Comparison of ENCODE assay signal across 10 cellular contexts in the genomic region with DNA sequence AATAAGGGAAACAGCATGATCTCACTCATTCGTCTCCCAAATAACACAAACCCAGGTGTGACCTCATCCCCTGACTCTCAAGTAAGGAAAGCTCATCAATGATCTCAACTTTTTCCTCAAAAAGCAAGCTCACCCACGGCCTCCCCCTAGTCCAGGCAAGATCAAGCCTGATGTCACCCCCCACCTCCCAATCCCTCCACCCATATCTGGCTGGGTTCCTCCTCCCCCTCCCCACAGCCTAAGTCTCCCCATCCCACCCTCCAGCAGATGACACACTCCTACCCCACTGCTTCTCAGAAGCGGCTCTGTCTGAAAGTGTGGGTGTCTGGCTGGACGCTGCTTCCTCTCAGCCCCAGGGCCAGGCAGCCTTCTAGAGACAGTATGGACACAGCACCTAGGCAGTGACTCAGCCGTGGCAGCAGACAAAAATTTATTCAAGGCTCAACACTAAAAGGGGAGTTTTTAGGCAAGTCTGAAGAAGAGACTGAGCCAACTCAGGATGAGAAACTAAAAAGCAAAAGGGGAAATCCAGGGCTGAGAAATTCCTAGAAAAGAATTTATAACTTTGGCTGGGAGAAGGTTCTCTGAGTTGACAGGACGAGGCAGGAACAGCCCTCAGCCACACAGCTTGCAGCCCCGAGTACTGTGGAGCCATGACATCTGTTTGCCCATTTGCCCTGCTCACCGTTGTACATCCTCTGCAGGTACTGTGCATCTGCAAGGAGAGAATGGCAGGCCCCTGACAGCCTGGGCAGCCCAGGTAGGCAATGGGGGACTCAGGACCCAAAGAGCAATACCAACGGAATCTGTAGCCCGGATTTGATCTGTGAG.
A peak's percentile ranks its signal among the peaks of the same experiment; 100 is the strongest.
DNase-seq lines count a peak whose midpoint lies in the region; ATAC-seq, FAIRE-seq and TF ChIP-seq lines count a peak whose summit lies in the region.
"Had no signal": no experiment of that assay in that cellular context is flagged by ENCODE, and none has a peak within 500 bp of the region (broad histone marks: within the 10 kb centered on the region; RNA-seq: fewer than 3 reads in every experiment).

No MANE protein-coding gene starts in this region.

- H3K4me3 ChIP-seq in SJSA1 (no peak overlapping the region), colonic mucosa (no peak overlapping the region), PC-9 (no peak overlapping the region)
- no peak overlapping the region for H3K4me3 ChIP-seq in effector memory CD4-positive, alpha-beta T cell (ENCODE audit: insufficient read depth, low read depth, low read length, poor library complexity, severe bottlenecking)

- H3K79me2 ChIP-seq in PC-9 (ENCODE audit: low read depth): no peaks in the 10 kb centered on the region

- peak; percentile 32 to 53 for DNase-seq in SJSA1 (ENCODE audit: low read depth in 1 of 2, low spot score in 2 of 2)
- peak in 2 of 3 donors; percentile 32 to 36 for DNase-seq in effector memory CD4-positive, alpha-beta T cell
- peak; percentile 62 for DNase-seq in stimulated activated CD4-positive, alpha-beta T cell treated with anti-CD3 and anti-CD28 coated beads, Interleukin-4, amount 100 ng/mL, for 24 hours
- DNase-seq in frontal cortex (ENCODE audit: low spot score in 2 of 2): no peak
- no peak for DNase-seq in colonic mucosa
- DNase-seq in NCI-H2171 treated with DMSO at 0.1 percent for 48 hours (lab: John Stamatoyannopoulos, UW): no peak
- no peak for DNase-seq in PC-9

- intact Hi-C loops in colonic mucosa (cut with DNase I) (no loop called here), PC-9 (cut with micrococcal nuclease; ENCODE audit: unreplicated experiment) (no loop called here)

- H3F3A ChIP-seq in PC-9 (ENCODE audit: insufficient read depth, low read depth): no peaks in the 10 kb centered on the region

- no peak overlapping the region for H3K4me2 ChIP-seq in PC-9

- H4K20me1 ChIP-seq in PC-9 (ENCODE audit: insufficient read depth): no peaks in the 10 kb centered on the region

- CTCF ChIA-PET in PC-9 (lab: Charles Lee): no interaction called here

- peaks cover 25% of the 10 kb centered on the region for H3K4me1 ChIP-seq in SJSA1 (replicated peaks)
- peaks cover 27% of the 10 kb centered on the region for H3K4me1 ChIP-seq in effector memory CD4-positive, alpha-beta T cell (ENCODE audit: control insufficient read depth, insufficient read depth, low read length, poor library complexity, severe bottlenecking)
- H3K4me1 ChIP-seq in colonic mucosa: no peaks in the 10 kb centered on the region
- no peaks in the 10 kb centered on the region for H3K4me1 ChIP-seq in PC-9 (replicated peaks; ENCODE audit: insufficient read depth)

- H3K27ac ChIP-seq in SJSA1 (no peak overlapping the region), colonic mucosa (no peak overlapping the region), PC-9 (no peak overlapping the region)
- H3K27ac ChIP-seq in effector memory CD4-positive, alpha-beta T cell (ENCODE audit: insufficient read depth, low read length, poor library complexity, severe bottlenecking): peak overlapping the region; percentile 60

- H3K36me3 ChIP-seq in SJSA1: no peaks in the 10 kb centered on the region
- no peaks in the 10 kb centered on the region for H3K36me3 ChIP-seq in effector memory CD4-positive, alpha-beta T cell (ENCODE audit: control insufficient read depth, insufficient read depth, low read length)
- no peaks in the 10 kb centered on the region for H3K36me3 ChIP-seq in colonic mucosa
- H3K36me3 ChIP-seq in PC-9 (ENCODE audit: low read depth): no peaks in the 10 kb centered on the region

- H3K9me2 ChIP-seq in PC-9 (ENCODE audit: insufficient read depth): no peaks in the 10 kb centered on the region

- H3K9ac ChIP-seq in colonic mucosa (ENCODE audit: low read depth in 2 of 2, low read length in 2 of 2): no peak overlapping the region

- BruUV-seq in PC-9 (replicated peaks; lab: Mats Ljungman, UMichigan): no TSS peak

- POLR2A ChIA-PET in PC-9 (lab: Charles Lee; ENCODE audit: unreplicated experiment): no interaction called here

- FAIRE-seq in frontal cortex (lab: Jason Lieb, UNC): no peak
- FAIRE-seq: islet of Langerhans, TTC549 had no signal

- peak; percentile 48 for ATAC-seq in GM21423 (IDR thresholded peaks at IDR 0.05; ENCODE audit: unreplicated experiment)

- no peak for TF ChIP-seq CTCF in colonic mucosa (IDR thresholded peaks at IDR 0.05)
- TF ChIP-seq CTCF in PC-9 (conservative IDR thresholded peaks at IDR 0.05): no peak

- H3K27me3 ChIP-seq in SJSA1 (replicated peaks): no peaks in the 10 kb centered on the region
- no peaks in the 10 kb centered on the region for H3K27me3 ChIP-seq in effector memory CD4-positive, alpha-beta T cell (replicated peaks; ENCODE audit: control insufficient read depth, insufficient read depth, low read length, poor library complexity, severe bottlenecking)
- no peaks in the 10 kb centered on the region for H3K27me3 ChIP-seq in colonic mucosa
- no peaks in the 10 kb centered on the region for H3K27me3 ChIP-seq in PC-9 (ENCODE audit: insufficient read depth, low read depth)

- H2AFZ ChIP-seq in PC-9: no peak overlapping the region

- H3K9me3 ChIP-seq in SJSA1 (replicated peaks) (no peaks in the 10 kb centered on the region), colonic mucosa (no peaks in the 10 kb centered on the region), PC-9 (ENCODE audit: insufficient read depth, low read depth) (no peaks in the 10 kb centered on the region)
- no peaks in the 10 kb centered on the region for H3K9me3 ChIP-seq in effector memory CD4-positive, alpha-beta T cell (ENCODE audit: control insufficient read depth, low read length)

Comparison
In these comparisons a context has a peak if more than half of its experiments do, and no peak if none do; other contexts are left out.
1. DNase-seq: peak in SJSA1 (2 of 2), effector memory CD4-positive, alpha-beta T cell (2 of 3) and stimulated activated CD4-positive, alpha-beta T cell treated with anti-CD3 and anti-CD28 coated beads, Interleukin-4, amount 100 ng/mL, for 24 hours (single experiment); none in frontal cortex (0 of 2), colonic mucosa (single experiment), NCI-H2171 treated with DMSO at 0.1 percent for 48 hours (single experiment) and PC-9 (0 of 2).